8 cellular contexts compared by ENCODE assay signal in genomic region chr5:138755084-138755748, GRCh38. TPM values are rescaled to one million over a fixed set of nuclear protein-coding genes. Genes with fewer than 3 reads are reported as not detected.
DNase-seq lines count a peak whose midpoint lies in the region; ATAC-seq and TF ChIP-seq lines count a peak whose summit lies in the region.

No MANE protein-coding gene starts in this region.

- ATAC-seq in HG03342 (IDR thresholded peaks at IDR 0.05; ENCODE audit: unreplicated experiment) (peak; percentile 38), gastrocnemius medialis (no peak), GM21737 (IDR thresholded peaks at IDR 0.05; ENCODE audit: unreplicated experiment) (no peak), HG02588 (IDR thresholded peaks at IDR 0.05; ENCODE audit: unreplicated experiment) (no peak)

- TF ChIP-seq CTCF in GM13977 (IDR thresholded peaks at IDR 0.05; ENCODE audit: extremely low read depth, insufficient read depth, missing control alignments) = no peak
- TF ChIP-seq CTCF in endothelial cell (IDR thresholded peaks at IDR 0.05; ENCODE audit: unreplicated experiment) = no peak
- TF ChIP-seq CTCF in gastrocnemius medialis (IDR thresholded peaks at IDR 0.05 in 4 of 5, conservative IDR thresholded peaks at IDR 0.05 in 1 of 5) = no peak

- H3K4me1 Mint-ChIP-seq in endothelial cell (ENCODE audit: unreplicated experiment) = peaks cover 35% of the 10 kb centered on the region

- H3K27me3 ChIP-seq in gastrocnemius medialis = no peaks in the 10 kb centered on the region

- H3K27me3 Mint-ChIP-seq in endothelial cell (ENCODE audit: unreplicated experiment) = peaks cover 18% of the 10 kb centered on the region

- intact Hi-C loops in gastrocnemius medialis (cut with DNase I; ENCODE audit: low total_unique reads) = loop anchor here (2.0 kb wide), 1 partner anchor 444 kb away; the partner anchor contains the start of gene SIL1

- peak overlapping the region; percentile 96 for H3K4me3 Mint-ChIP-seq in endothelial cell (ENCODE audit: unreplicated experiment)

- H3K9me3 Mint-ChIP-seq in endothelial cell (ENCODE audit: unreplicated experiment) = peaks cover 4% of the 10 kb centered on the region

- peak overlapping the region in 2 of 4 donors; percentile 75 to 81 for H3K4me3 ChIP-seq in gastrocnemius medialis

- peaks cover 34% of the 10 kb centered on the region for H3K36me3 Mint-ChIP-seq in endothelial cell (ENCODE audit: low read depth, unreplicated experiment)

- H3K4me1 ChIP-seq in gastrocnemius medialis = peaks cover 13 to 22% of the 10 kb centered on the region in 2 donors

- no peaks in the 10 kb centered on the region for H3K9me3 ChIP-seq in gastrocnemius medialis

- H3K36me3 ChIP-seq in gastrocnemius medialis = peaks cover 0 to 4% of the 10 kb centered on the region in 2 donors

- peak overlapping the region; percentile 64 for H3K27ac Mint-ChIP-seq in endothelial cell (ENCODE audit: unreplicated experiment)

- TF ChIP-seq POLR2A in gastrocnemius medialis (IDR thresholded peaks at IDR 0.05) = no peak

- peak; percentile 83 for DNase-seq in GM13977 (ENCODE audit: low spot score)
- no peak for DNase-seq in endothelial cell (ENCODE audit: low spot score)
- no peak for DNase-seq in gastrocnemius medialis
- DNase-seq in pons (ENCODE audit: low spot score) = no peak
- DNase-seq in mucosa of gallbladder (ENCODE audit: low spot score) = no peak

- in situ Hi-C loops in GM13977 (cut with MboI; ENCODE audit: low pct_unique_long_range_greater_than_20kb, low sequenced_read_pairs, unreplicated experiment) (no loop called here), gastrocnemius medialis (cut with MboI; ENCODE audit: low sequenced_read_pairs in 4 of 4) (loop anchor here in 1 of 4 donors (10.0 kb wide), 1 partner anchor 510 kb away; no protein-coding TSS in a partner anchor)

- H3K27ac ChIP-seq in gastrocnemius medialis = peak overlapping the region; percentile 87 to 100 (median 96)

RNA-seq across cellular contexts. Expression of gene CTNNA1, which starts 2.0 kb away (rescaled TPM):
- total RNA-seq in endothelial cell (ENCODE audit: unreplicated experiment) = 521 TPM
- 100 to 1,000 TPM in 3 of 4 donors, 10 to 100 TPM in 1; 92.6 to 164 (median 114) TPM for total RNA-seq in gastrocnemius medialis
- 371 TPM for total RNA-seq in mucosa of gallbladder
